In the genomic region with DNA sequence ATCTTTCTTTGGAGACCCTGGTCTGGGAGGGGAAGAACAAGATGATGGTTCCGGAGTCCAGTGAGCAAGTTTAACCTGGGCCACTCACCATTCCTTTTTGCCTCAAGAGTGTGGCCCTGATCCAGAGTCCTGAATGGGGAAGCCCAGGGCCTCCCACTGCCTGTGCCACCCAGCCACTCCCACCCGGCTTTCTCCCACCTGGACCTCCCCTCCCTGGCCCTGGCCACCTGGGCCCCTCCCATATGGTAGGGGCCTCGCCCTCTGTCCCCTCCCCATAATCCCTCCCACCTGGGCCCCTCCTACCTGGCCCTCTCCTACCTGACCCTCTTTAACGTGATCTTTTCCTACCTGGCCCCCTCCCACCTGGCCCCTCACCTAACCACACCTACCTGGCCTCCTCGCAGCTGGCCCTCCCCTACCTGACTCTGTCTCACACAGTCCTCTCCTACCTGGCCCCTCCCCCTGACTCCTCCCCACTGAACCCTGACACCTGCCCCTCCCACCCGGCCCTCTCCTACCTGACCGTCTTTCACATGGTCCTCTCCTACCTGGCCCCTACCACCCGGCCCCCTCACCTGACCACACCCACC, we compare ENCODE assay signal across 13 cellular contexts.
DNase-seq lines count a peak whose midpoint lies in the region; ATAC-seq and TF ChIP-seq lines count a peak whose summit lies in the region.
"Had no signal": no experiment of that assay in that cellular context is flagged by ENCODE, and none has a peak within 500 bp of the region (broad histone marks: within the 10 kb centered on the region; RNA-seq: fewer than 3 reads in every experiment).

No MANE protein-coding gene starts in this region.

- H3K4me2 ChIP-seq in HCT116 (ENCODE audit: low read length) (peak overlapping the region; percentile 79), mammary epithelial cell (ENCODE audit: insufficient read depth, low read depth, low read length) (peak overlapping the region; percentile 62)

- H3K27me3 ChIP-seq in ACC112 (ENCODE audit: insufficient read depth, low read length) (peaks cover 8% of the 10 kb centered on the region), HCT116 (ENCODE audit: insufficient read depth, low read length) (no peaks in the 10 kb centered on the region), mammary epithelial cell (ENCODE audit: insufficient read depth, low read length) (no peaks in the 10 kb centered on the region), muscle layer of duodenum (ENCODE audit: low read depth, low read length) (no peaks in the 10 kb centered on the region)

- no peak for TF ChIP-seq POLR2A in HCT116 (IDR thresholded peaks at IDR 0.05; ENCODE audit: borderline replicate concordance, extremely low read depth, insufficient read depth, insufficient read length)

- no peaks in the 10 kb centered on the region for H3K9me2 ChIP-seq in HCT116 (ENCODE audit: insufficient read depth)

- ATAC-seq in HCT116 (peak; percentile 41), GM21723 (IDR thresholded peaks at IDR 0.05; ENCODE audit: unreplicated experiment) (no peak), GM21367 (IDR thresholded peaks at IDR 0.05; ENCODE audit: unreplicated experiment) (no peak), GM18502 (IDR thresholded peaks at IDR 0.05; ENCODE audit: poor library complexity, unreplicated experiment) (no peak)

- peaks cover 16% of the 10 kb centered on the region for H3K4me1 ChIP-seq in ACC112 (ENCODE audit: control insufficient read depth, insufficient read depth, low read length, unreplicated experiment)
- H3K4me1 ChIP-seq in HCT116 (ENCODE audit: control insufficient read depth in 1 of 2, insufficient read depth in 2 of 2, low read length in 2 of 2): peaks cover 35 to 47% of the 10 kb centered on the region in 2 experiments
- peaks cover 24% of the 10 kb centered on the region for H3K4me1 ChIP-seq in mammary epithelial cell (ENCODE audit: insufficient read depth, low read length)
- peaks cover 3 to 4% of the 10 kb centered on the region in 2 donors for H3K4me1 ChIP-seq in muscle layer of duodenum (ENCODE audit: control insufficient read depth in 1 of 2, insufficient read depth in 2 of 2, low read length in 2 of 2)

- DNase-seq in HCT116 (ENCODE audit: low read depth, low spot score): no peak
- DNase-seq in mammary epithelial cell: no peak
- no peak for DNase-seq in kidney glomerular epithelial cell (lab: John Stamatoyannopoulos, UW)
- DNase-seq: activated B cell treated with CpG ODN at 0.5 μM for 24 hours, dermis blood vessel endothelial cell, NCI-H1105, trophoblast cell had no signal

- 79% methylated on average over 6 of the region's 8 CpGs for WGBS in mammary epithelial cell (ENCODE audit: low coverage, missing lambda C conversion rate)

- BruUV-seq in HCT116 (replicated peaks; lab: Mats Ljungman, UMichigan) (TSS peak; percentile 69), mammary epithelial cell (replicated peaks; lab: Mats Ljungman, UMichigan) (no TSS peak)

- no peaks in the 10 kb centered on the region for H3K79me2 ChIP-seq in ACC112 (ENCODE audit: control insufficient read depth, insufficient read depth, low read length, unreplicated experiment)
- H3K79me2 ChIP-seq in HCT116 (ENCODE audit: insufficient read depth, low read length): no peaks in the 10 kb centered on the region
- H3K79me2 ChIP-seq in mammary epithelial cell (ENCODE audit: insufficient read depth, low read length): no peaks in the 10 kb centered on the region

- H2AFZ ChIP-seq in ACC112 (ENCODE audit: low read length, unreplicated experiment): no peak overlapping the region
- no peak overlapping the region for H2AFZ ChIP-seq in HCT116 (ENCODE audit: low read depth, low read length, poor library complexity, severe bottlenecking)
- H2AFZ ChIP-seq in mammary epithelial cell (ENCODE audit: low read depth, low read length): peak overlapping the region; percentile 59

- in situ Hi-C loops in mammary epithelial cell (cut with MboI; ENCODE audit: low sequenced_read_pairs in 2 of 2): no loop called here

- POLR2A ChIA-PET in HCT116 (lab: Charles Lee): no interaction called here

- CTCF ChIA-PET in HCT116 (lab: Charles Lee) (interaction anchor here (1.0 to 1.8 kb wide), 4 partner anchors 10 to 97 kb away, joined by 4 to 8 read pairs (median 4); no protein-coding TSS in a partner anchor), mammary epithelial cell (lab: Charles Lee; ENCODE audit: low non-redundant PET) (interaction anchor here (0.5 kb wide), 1 partner anchor 96 kb away, joined by 4 read pairs; no protein-coding TSS in a partner anchor)

- H3K9ac ChIP-seq in HCT116 (ENCODE audit: low read length) (peak overlapping the region; percentile 54), mammary epithelial cell (ENCODE audit: insufficient read depth, low read length) (peak overlapping the region; percentile 44)

- no peaks in the 10 kb centered on the region for H3K9me3 ChIP-seq in HCT116 (ENCODE audit: control insufficient read depth in 1 of 2, insufficient read depth in 1 of 2, low read depth in 1 of 2, low read length in 2 of 2)
- no peaks in the 10 kb centered on the region for H3K9me3 ChIP-seq in mammary epithelial cell (replicated peaks; ENCODE audit: insufficient read depth, low read length)
- no peaks in the 10 kb centered on the region for H3K9me3 ChIP-seq in muscle layer of duodenum (ENCODE audit: control insufficient read depth in 1 of 2, low read length in 2 of 2)

- intact Hi-C loops in HCT116 (cut with micrococcal nuclease) (no loop called here), mammary epithelial cell (cut with micrococcal nuclease) (no loop called here)

- dilution Hi-C loops in mammary epithelial cell (cut with HindIII; ENCODE audit: low sequenced_read_pairs): no loop called here

- H3K27ac ChIP-seq in ACC112 (ENCODE audit: low read depth, low read length): peak overlapping the region; percentile 88
- H3K27ac ChIP-seq in HCT116 (ENCODE audit: low read depth, low read length): peak overlapping the region; percentile 92
- peak overlapping the region; percentile 88 for H3K27ac ChIP-seq in mammary epithelial cell (ENCODE audit: insufficient read depth, low read depth, low read length)
- H3K27ac ChIP-seq in muscle layer of duodenum (ENCODE audit: low read length): peak overlapping the region; percentile 29
- H3K27ac ChIP-seq: C4-2B had no signal

- RAD21 ChIA-PET in HCT116 (lab: Charles Lee; ENCODE audit: low non-redundant PET in 1 of 2, low total read pairs in 2 of 2, uncharacterized antibody in 2 of 2, unreplicated experiment in 2 of 2): interaction anchor here in 1 of 2 experiments (0.6 kb wide), 1 partner anchor 119 kb away, joined by 3 read pairs; no protein-coding TSS in a partner anchor

- no peak for TF ChIP-seq CTCF in HCT116 (IDR thresholded peaks at IDR 0.05 in 2 of 3, conservative IDR thresholded peaks at IDR 0.05 in 1 of 3; ENCODE audit: borderline replicate concordance in 1 of 3, insufficient read depth in 1 of 3, low read depth in 2 of 3, low read length in 2 of 3)
- no peak for TF ChIP-seq CTCF in mammary epithelial cell (conservative IDR thresholded peaks at IDR 0.05 in 1 of 2, IDR thresholded peaks at IDR 0.05 in 1 of 2; ENCODE audit: extremely low read depth in 1 of 2, insufficient read depth in 1 of 2, low read depth in 1 of 2, low read length in 2 of 2)

- no peaks in the 10 kb centered on the region for H3K36me3 ChIP-seq in ACC112 (ENCODE audit: insufficient read depth, low read length)
- no peaks in the 10 kb centered on the region for H3K36me3 ChIP-seq in HCT116 (ENCODE audit: control insufficient read depth in 1 of 2, insufficient read depth in 2 of 2, low read length in 2 of 2)
- H3K36me3 ChIP-seq in mammary epithelial cell (ENCODE audit: insufficient read depth, low read length): no peaks in the 10 kb centered on the region
- H3K36me3 ChIP-seq in muscle layer of duodenum (ENCODE audit: control insufficient read depth in 1 of 2, insufficient read depth in 2 of 2, low read length in 2 of 2): no peaks in the 10 kb centered on the region

- no peak for TF ChIP-seq RAD21 in HCT116 (IDR thresholded peaks at IDR 0.05; ENCODE audit: low read depth)

- H4K20me1 ChIP-seq in HCT116 (ENCODE audit: insufficient read depth): no peaks in the 10 kb centered on the region
- H4K20me1 ChIP-seq in mammary epithelial cell (ENCODE audit: insufficient read depth, low read length): no peaks in the 10 kb centered on the region

- H3K4me3 ChIP-seq in ACC112 (ENCODE audit: low read depth, low read length): no peak overlapping the region
- peak overlapping the region; percentile 19 to 48 for H3K4me3 ChIP-seq in HCT116 (replicated peaks in 1 of 2; ENCODE audit: low read depth in 1 of 2, low read length in 2 of 2)
- H3K4me3 ChIP-seq in mammary epithelial cell (replicated peaks in 1 of 3; ENCODE audit: insufficient read depth in 1 of 3, low read depth in 2 of 3, low read length in 3 of 3): no peak overlapping the region
- no peak overlapping the region for H3K4me3 ChIP-seq in muscle layer of duodenum (ENCODE audit: low read depth in 1 of 2, low read length in 2 of 2)

TF ChIP-seq in HCT116, 20 proteins besides CTCF, POLR2A, EP300 and RAD21 (continues in another document):
- TF ChIP-seq MAX (IDR thresholded peaks at IDR 0.05) (no peak), EZH2 (IDR thresholded peaks at IDR 0.05) (no peak), SP1 (IDR thresholded peaks at IDR 0.05; ENCODE audit: low read depth) (no peak), FOSL1 (IDR thresholded peaks at IDR 0.05; ENCODE audit: low read depth) (no peak), ZBTB33 (IDR thresholded peaks at IDR 0.05; ENCODE audit: extremely low read depth, insufficient replicate concordance, low read length) (no peak), ZFX (IDR thresholded peaks at IDR 0.05) (no peak)
- TF ChIP-seq, protein P1, sequence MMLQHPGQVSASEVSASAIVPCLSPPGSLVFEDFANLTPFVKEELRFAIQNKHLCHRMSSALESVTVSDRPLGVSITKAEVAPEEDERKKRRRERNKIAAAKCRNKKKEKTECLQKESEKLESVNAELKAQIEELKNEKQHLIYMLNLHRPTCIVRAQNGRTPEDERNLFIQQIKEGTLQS (IDR thresholded peaks at IDR 0.05): no peak

Comparison
In these comparisons a context has a peak if more than half of its experiments do, and no peak if none do; other contexts are left out.
1. H3K27ac ChIP-seq: peak in every context shown above with its lines; median percentile 92 in HCT116; 88 in ACC112; 88 in mammary epithelial cell; 29 in muscle layer of duodenum.
2. H3K4me3 ChIP-seq: peak in HCT116 (2 of 2); none in ACC112 (single experiment), mammary epithelial cell (0 of 3) and muscle layer of duodenum (0 of 2).